Comparison of ENCODE assay signal across 8 cellular contexts in the genomic region with DNA sequence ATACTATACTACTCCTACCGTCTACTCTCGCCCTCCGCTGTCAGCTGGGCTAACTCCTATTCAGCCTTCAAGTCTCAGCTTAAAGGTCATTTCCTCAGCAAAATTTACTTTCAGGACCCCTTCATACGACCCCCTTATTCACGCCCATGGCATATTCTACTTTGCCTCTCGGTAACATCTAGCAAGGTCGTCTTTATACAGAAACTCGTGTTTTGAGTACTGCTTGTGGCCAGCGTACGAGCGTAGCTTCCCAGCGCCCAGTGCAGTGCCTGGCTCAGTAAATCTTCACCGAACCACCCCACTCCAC. TPM values are rescaled to one million over a fixed set of nuclear protein-coding genes. Genes with fewer than 3 reads are reported as not detected.
DNase-seq lines count a peak whose midpoint lies in the region; ATAC-seq, FAIRE-seq and TF ChIP-seq lines count a peak whose summit lies in the region.

No MANE protein-coding gene starts in this region.

- CTCF ChIA-PET in AG04449 (lab: Yijun Ruan, JAX): interaction anchor here (0.8 to 2.1 kb wide), 5 partner anchors 14 to 542 kb away, joined by 3 to 8 read pairs (median 4); partner anchors contain the start of gene NAA20

- H3K4me3 Mint-ChIP-seq in H9: peak overlapping the region; percentile 98 to 100
- H3K4me3 Mint-ChIP-seq in activated T-helper 17 cell treated with anti-CD3 and anti-CD28 coated beads, Interleukin-2, amount 50 U/mL, for 72 hours: peak overlapping the region; percentile 99

- H2BK15ac ChIP-seq in H9 (ENCODE audit: low read depth, low read length): no peak overlapping the region

- peak overlapping the region; percentile 65 for H3K9ac ChIP-seq in H9 (ENCODE audit: extremely low read depth, insufficient read length, low read length)
- H3K9ac ChIP-seq in keratinocyte (ENCODE audit: control insufficient read depth, extremely low read depth, insufficient read depth, low read length): peak overlapping the region; percentile 85

- H3K27me3 ChIP-seq in H9 (ENCODE audit: insufficient read depth, low read length) (no peaks in the 10 kb centered on the region), keratinocyte (ENCODE audit: control insufficient read depth, extremely low read depth, insufficient read depth, low read length) (no peaks in the 10 kb centered on the region), thoracic aorta (replicated peaks; ENCODE audit: insufficient read depth) (no peaks in the 10 kb centered on the region)

- no peaks in the 10 kb centered on the region for H3K9me3 ChIP-seq in H9 (ENCODE audit: control insufficient read depth, low read depth, low read length)
- H3K9me3 ChIP-seq in keratinocyte (ENCODE audit: control insufficient read depth, low read depth, low read length): no peaks in the 10 kb centered on the region
- no peaks in the 10 kb centered on the region for H3K9me3 ChIP-seq in thoracic aorta

- H2BK12ac ChIP-seq in H9 (ENCODE audit: insufficient read length, low read depth, low read length): no peak overlapping the region

- peak overlapping the region; percentile 91 for H3K4me3 ChIP-seq in AG04449 (ENCODE audit: low read depth, low read length)
- H3K4me3 ChIP-seq in keratinocyte (ENCODE audit: control insufficient read depth in 2 of 3, extremely low read depth in 1 of 3, insufficient read depth in 2 of 3, low read depth in 1 of 3, low read length in 3 of 3): peak overlapping the region; percentile 87 to 98 (median 98)
- H3K4me3 ChIP-seq in thoracic aorta: peak overlapping the region; percentile 90

- H3K23me2 ChIP-seq in H9 (ENCODE audit: insufficient read length, low read depth, low read length, poor library complexity, severe bottlenecking): peaks cover 7% of the 10 kb centered on the region

- H3K36me3 Mint-ChIP-seq in H9 (ENCODE audit: insufficient read depth in 1 of 3, low read depth in 3 of 3): peaks cover 11 to 36% (median 34%) of the 10 kb centered on the region in 3 experiments; a peak in 5 of 7 replicates
- H3K36me3 Mint-ChIP-seq in activated T-helper 17 cell treated with anti-CD3 and anti-CD28 coated beads, Interleukin-2, amount 50 U/mL, for 72 hours (ENCODE audit: low read depth): peaks cover 51% of the 10 kb centered on the region

- no peaks in the 10 kb centered on the region for H4K20me1 ChIP-seq in H9 (ENCODE audit: control insufficient read depth, insufficient read depth, insufficient read length)
- no peaks in the 10 kb centered on the region for H4K20me1 ChIP-seq in keratinocyte (ENCODE audit: control insufficient read depth, extremely low read depth, insufficient read depth, low read length)

- H3T11ph ChIP-seq in H9 (ENCODE audit: low read length): no peak overlapping the region

- no peak overlapping the region for H2AK5ac ChIP-seq in H9 (ENCODE audit: insufficient read length, low read length)

- H3K18ac ChIP-seq in H9 (ENCODE audit: insufficient read length, low read depth, low read length): no peak overlapping the region

- H4K91ac ChIP-seq in H9 (ENCODE audit: insufficient read length, low read depth, low read length): no peak overlapping the region

- no peak for FAIRE-seq in keratinocyte (lab: Jason Lieb, UNC)

- H3K4ac ChIP-seq in H9 (ENCODE audit: low read depth, low read length): no peak overlapping the region

- POLR2A ChIA-PET in AG04449 (lab: Yijun Ruan, JAX): no interaction called here

- no peaks in the 10 kb centered on the region for H3K9me1 ChIP-seq in keratinocyte (ENCODE audit: control insufficient read depth, extremely low read depth, insufficient read depth, low read length)

- H3K27me3 Mint-ChIP-seq in H9 (ENCODE audit: low read depth): peaks cover 1% of the 10 kb centered on the region; the same call in 1 of the 2 replicates
- H3K27me3 Mint-ChIP-seq in activated T-helper 17 cell treated with anti-CD3 and anti-CD28 coated beads, Interleukin-2, amount 50 U/mL, for 72 hours: no peaks in the 10 kb centered on the region

- peak overlapping the region; percentile 77 for H3K14ac ChIP-seq in H9 (ENCODE audit: insufficient read depth, low read length)

- H4K5ac ChIP-seq in H9 (ENCODE audit: insufficient read length, low read depth, low read length): no peak overlapping the region

- H3K4me2 ChIP-seq in H9 (ENCODE audit: insufficient read depth, insufficient read length, low read length) (peak overlapping the region; percentile 90), keratinocyte (ENCODE audit: control insufficient read depth, extremely low read depth, insufficient read depth, low read depth, low read length) (peak overlapping the region; percentile 98)

- H3K27ac ChIP-seq in H9 (ENCODE audit: insufficient read length, low read depth, low read length) (no peak overlapping the region), keratinocyte (ENCODE audit: control insufficient read depth, insufficient read depth, low read length) (peak overlapping the region; percentile 74), thoracic aorta (peak overlapping the region; percentile 75 to 94)

- peaks cover 0 to 3% of the 10 kb centered on the region in 2 experiments; a peak in 1 of 5 replicates for H3K9me3 Mint-ChIP-seq in H9
- no peaks in the 10 kb centered on the region for H3K9me3 Mint-ChIP-seq in activated T-helper 17 cell treated with anti-CD3 and anti-CD28 coated beads, Interleukin-2, amount 50 U/mL, for 72 hours

- H3K36me3 ChIP-seq in keratinocyte (ENCODE audit: control insufficient read depth in 2 of 2, extremely low read depth in 1 of 2, insufficient read depth in 2 of 2, low read length in 2 of 2): peaks cover 6 to 13% of the 10 kb centered on the region in 2 experiments
- peaks cover 30% of the 10 kb centered on the region for H3K36me3 ChIP-seq in thoracic aorta

- H3K56ac ChIP-seq in H9 (ENCODE audit: insufficient read length, low read depth, low read length): no peak overlapping the region

- H4K8ac ChIP-seq in H9 (replicated peaks; ENCODE audit: insufficient read length, low read depth, low read length): no peak overlapping the region

- H3K79me1 ChIP-seq in H9 (ENCODE audit: insufficient read depth, low read depth, low read length, poor library complexity, severe bottlenecking): no peaks in the 10 kb centered on the region

- H2BK20ac ChIP-seq in H9 (ENCODE audit: low read depth, low read length, poor library complexity, severe bottlenecking): no peak overlapping the region

- no CpG with 5 or more reads among the region's 13 CpGs for WGBS in H9 (ENCODE audit: extremely low coverage, insufficient read length, low lambda C conversion rate)

- H2BK5ac ChIP-seq in H9 (ENCODE audit: insufficient read length, low read length): no peak overlapping the region

- H3K4me1 ChIP-seq in H9 (ENCODE audit: insufficient read depth, low read length) (no peaks in the 10 kb centered on the region), keratinocyte (ENCODE audit: control insufficient read depth, extremely low read depth, insufficient read depth, low read length) (peaks cover 12% of the 10 kb centered on the region), thoracic aorta (ENCODE audit: control insufficient read depth in 1 of 2, low read depth in 2 of 2) (peaks cover 8 to 18% of the 10 kb centered on the region in 2 donors)

- H2AFZ ChIP-seq in H9 (ENCODE audit: low read length) (no peak overlapping the region), keratinocyte (ENCODE audit: control insufficient read depth, low read length) (peak overlapping the region; percentile 100)

- ATAC-seq in activated T-helper 17 cell treated with anti-CD3 and anti-CD28 coated beads, Interleukin-2, amount 50 U/mL, for 72 hours (replicated peaks): peak; percentile 44
- no peak for ATAC-seq in thoracic aorta (ENCODE audit: insufficient number of reproducible peaks, low FRiP score, low read depth)

- H3K4me1 Mint-ChIP-seq in H9: peaks cover 3% of the 10 kb centered on the region in 2 experiments
- H3K4me1 Mint-ChIP-seq in activated T-helper 17 cell treated with anti-CD3 and anti-CD28 coated beads, Interleukin-2, amount 50 U/mL, for 72 hours: peaks cover 13% of the 10 kb centered on the region

- peak overlapping the region; percentile 96 to 99 (median 98) for H3K27ac Mint-ChIP-seq in H9
- H3K27ac Mint-ChIP-seq in activated T-helper 17 cell treated with anti-CD3 and anti-CD28 coated beads, Interleukin-2, amount 50 U/mL, for 72 hours: peak overlapping the region; percentile 99

- no peak for TF ChIP-seq CTCF in AG04449 (IDR thresholded peaks at IDR 0.05; ENCODE audit: insufficient read depth, low read length, missing control alignments)
- no peak for TF ChIP-seq CTCF in H9 (conservative IDR thresholded peaks at IDR 0.05)
- no peak for TF ChIP-seq CTCF in keratinocyte (optimal IDR thresholded peaks at IDR 0.05 in 1 of 3, IDR thresholded peaks at IDR 0.05 in 1 of 3, conservative IDR thresholded peaks at IDR 0.05 in 1 of 3; ENCODE audit: extremely low read depth in 1 of 3, insufficient read depth in 2 of 3, low read length in 3 of 3)
- no peak for TF ChIP-seq CTCF in thoracic aorta (IDR thresholded peaks at IDR 0.05)

- DNase-seq in AG04449 (ENCODE audit: low read depth, low spot score) (no peak), H9 (no peak), keratinocyte (ENCODE audit: low read depth, low spot score) (no peak), thoracic aorta (ENCODE audit: low spot score) (no peak), Kasumi-1 (lab: John Stamatoyannopoulos, UW) (no peak), hippocampal formation (lab: John Stamatoyannopoulos, UW) (no peak), UCSD-AML1 (lab: John Stamatoyannopoulos, UW; ENCODE audit: unreplicated experiment) (no peak)

- H3K79me2 ChIP-seq in H9 (ENCODE audit: insufficient read depth, low read length) (peaks cover 2% of the 10 kb centered on the region; the same call in 1 of the 2 replicates), keratinocyte (ENCODE audit: control insufficient read depth, insufficient read depth, low read length) (peaks cover 15% of the 10 kb centered on the region)

- H2BK120ac ChIP-seq in H9 (ENCODE audit: low read depth, low read length, poor library complexity, severe bottlenecking): no peak overlapping the region

- H3K23ac ChIP-seq in H9 (ENCODE audit: insufficient read length, low read depth, low read length): no peak overlapping the region

- dilution Hi-C loops in keratinocyte (cut with MboI; ENCODE audit: extremely low pct_ligation_motif_present, low sequenced_read_pairs): no loop called here

RNA-seq across cellular contexts. Expression of gene CRNKL1, which starts 0.5 kb away (rescaled TPM):
- total RNA-seq in H9 (2021) (26.6 and 30.2 TPM in 2 replicates), thoracic aorta (10 to 100 TPM; 17.3 to 24.5 TPM)
- 10 to 100 TPM; 16.2 to 18.4 TPM for total RNA-seq in activated T-helper 17 cell treated with anti-CD3 and anti-CD28 coated beads, Interleukin-2, amount 50 U/mL, for 72 hours
- 6.1 to 11.0 TPM (median 9.4 TPM) in 3 replicates for polyA plus RNA-seq in keratinocyte
- polyA plus RNA-seq in keratinocyte (2011; ENCODE audit: low read depth): 16.9 TPM
- 5.7 and 9.1 TPM in 2 replicates for polyA plus RNA-seq in keratinocyte (2011; cell fraction: cytosol; rRNA removed)
- polyA plus RNA-seq in keratinocyte (2011; cell fraction: nucleus; rRNA removed): 7.7 and 11.5 TPM in 2 replicates
- polyA plus RNA-seq in keratinocyte (2012; ENCODE audit: low replicate concordance): 12.4 and 15.7 TPM in 2 replicates
- 2.5 to 10.4 TPM (median 4.9 TPM) in 3 replicates for polyA minus RNA-seq in keratinocyte
- 6.1 TPM for polyA minus RNA-seq in keratinocyte (2011; cell fraction: cytosol; rRNA and poly(A)+ RNA removed)
- 5.1 and 7.7 TPM in 2 replicates for polyA minus RNA-seq in keratinocyte (2011; cell fraction: nucleus; rRNA and poly(A)+ RNA removed)

RNA-seq across cellular contexts. Expression of gene CFAP61, which starts 0.6 kb away (rescaled TPM):
- total RNA-seq in H9 (2021) (0.44 TPM in 1 of 2 replicates, not detected in the other), thoracic aorta (under 1 TPM in 1 of 2 donors, not detected in 1; 0.27 TPM)
- total RNA-seq in activated T-helper 17 cell treated with anti-CD3 and anti-CD28 coated beads, Interleukin-2, amount 50 U/mL, for 72 hours: not detected
- 0.15 to 0.61 TPM (median 0.25 TPM) in 3 replicates for polyA plus RNA-seq in keratinocyte
- not detected for polyA plus RNA-seq in keratinocyte (2011; ENCODE audit: low read depth)
- polyA plus RNA-seq in keratinocyte (2011; cell fraction: cytosol; rRNA removed): 0.07 and 0.19 TPM in 2 replicates
- polyA plus RNA-seq in keratinocyte (2011; cell fraction: nucleus; rRNA removed): 0.11 and 0.45 TPM in 2 replicates
- polyA plus RNA-seq in keratinocyte (2012; ENCODE audit: low replicate concordance): not detected in 2 replicates
- polyA minus RNA-seq in keratinocyte: 1.6 TPM in 1 of 3 replicates, not detected in the others
- polyA minus RNA-seq in keratinocyte (2011; cell fraction: cytosol; rRNA and poly(A)+ RNA removed): not detected
- not detected in 2 replicates for polyA minus RNA-seq in keratinocyte (2011; cell fraction: nucleus; rRNA and poly(A)+ RNA removed)

RNA-seq across cellular contexts. Expression of gene NAA20, which starts 34.6 kb away (rescaled TPM):
- total RNA-seq in H9 (2021): 46.4 and 48.1 TPM in 2 replicates
- total RNA-seq in activated T-helper 17 cell treated with anti-CD3 and anti-CD28 coated beads, Interleukin-2, amount 50 U/mL, for 72 hours: 10 to 100 TPM; 39.9 to 81.4 TPM
- 114 to 204 TPM (median 126 TPM) in 3 replicates for polyA plus RNA-seq in keratinocyte
- polyA plus RNA-seq in keratinocyte (2011; ENCODE audit: low read depth): 56.6 TPM
- polyA plus RNA-seq in keratinocyte (2011; cell fraction: cytosol; rRNA removed): 99.3 and 174 TPM in 2 replicates
- 69.8 and 104 TPM in 2 replicates for polyA plus RNA-seq in keratinocyte (2011; cell fraction: nucleus; rRNA removed)
- 114 and 120 TPM in 2 replicates for polyA plus RNA-seq in keratinocyte (2012; ENCODE audit: low replicate concordance)
- 17.5 to 64.3 TPM (median 32.5 TPM) in 3 replicates for polyA minus RNA-seq in keratinocyte
- 47.4 TPM for polyA minus RNA-seq in keratinocyte (2011; cell fraction: cytosol; rRNA and poly(A)+ RNA removed)
- 24.8 and 28.8 TPM in 2 replicates for polyA minus RNA-seq in keratinocyte (2011; cell fraction: nucleus; rRNA and poly(A)+ RNA removed)
- 10 to 100 TPM; 14.6 to 16.9 TPM for total RNA-seq in thoracic aorta
